Comparison of ENCODE assay signal across 13 cellular contexts in genomic region chr2:51324028-51324427, GRCh38.
DNase-seq lines count a peak whose midpoint lies in the region; ATAC-seq and TF ChIP-seq lines count a peak whose summit lies in the region.
"Had no signal": no experiment of that assay in that cellular context is flagged by ENCODE, and none has a peak within 500 bp of the region (broad histone marks: within the 10 kb centered on the region; RNA-seq: fewer than 3 reads in every experiment).

No MANE protein-coding gene starts in this region.

- H3F3A ChIP-seq in SK-N-SH (replicated peaks; ENCODE audit: insufficient read depth) = no peaks in the 10 kb centered on the region
- no peaks in the 10 kb centered on the region for H3F3A ChIP-seq in GM23248 (ENCODE audit: insufficient read depth)

- TF ChIP-seq CTCF in SK-N-SH (IDR thresholded peaks at IDR 0.05) = no peak
- TF ChIP-seq CTCF in glutamatergic neuron (IDR thresholded peaks at IDR 0.05; ENCODE audit: partially characterized antibody, unreplicated experiment) = no peak

- H3K9me3 ChIP-seq in SK-N-SH (no peaks in the 10 kb centered on the region), GM23248 (ENCODE audit: low read depth) (no peaks in the 10 kb centered on the region)
- H3K9me3 ChIP-seq: BLaER1 treated with 17β-estradiol and CSF1 and Interleukin-3, amounts not matched to agents 10 nM and 100 nM had no signal

- H3K9ac ChIP-seq in SK-N-SH = no peak overlapping the region
- H3K9ac ChIP-seq in GM23248 = no peak overlapping the region
- H3K9ac ChIP-seq: BLaER1 treated with 17β-estradiol and CSF1 and Interleukin-3, amounts not matched to agents 10 nM and 100 nM had no signal

- H3K79me2 ChIP-seq in SK-N-SH (ENCODE audit: insufficient read depth) (no peaks in the 10 kb centered on the region), GM23248 (ENCODE audit: insufficient read depth) (no peaks in the 10 kb centered on the region)

- 11% methylated on average over 4 of the region's 4 CpGs for WGBS in SK-N-SH (ENCODE audit: low lambda C conversion rate)
- 4 to 10% methylated on average over 4 of the region's 4 CpGs for WGBS in GM23248 (ENCODE audit: low coverage in 1 of 2, low lambda C conversion rate in 2 of 2, missing lambda C conversion rate in 2 of 2), 2 experiments

- H3K4me1 Mint-ChIP-seq in glutamatergic neuron (ENCODE audit: low read depth, unreplicated experiment) = peaks cover 6% of the 10 kb centered on the region
- H3K4me1 Mint-ChIP-seq: CD4-positive, CD25-positive, alpha-beta regulatory T cell had no signal

- H3K36me3 ChIP-seq in SK-N-SH (replicated peaks in 1 of 2; ENCODE audit: control insufficient read depth in 1 of 2, insufficient read depth in 2 of 2, low read length in 1 of 2) = no peaks in the 10 kb centered on the region
- H3K36me3 ChIP-seq in GM23248 (ENCODE audit: low read depth) = no peaks in the 10 kb centered on the region
- H3K36me3 ChIP-seq: BLaER1 treated with 17β-estradiol and CSF1 and Interleukin-3, amounts not matched to agents 10 nM and 100 nM had no signal

- H2AFZ ChIP-seq in SK-N-SH (ENCODE audit: low read depth) (no peak overlapping the region), GM23248 (no peak overlapping the region)

- H3K27ac Mint-ChIP-seq in glutamatergic neuron (ENCODE audit: unreplicated experiment) = peak overlapping the region; percentile 20
- H3K27ac Mint-ChIP-seq: CD4-positive, CD25-positive, alpha-beta regulatory T cell had no signal

- no peaks in the 10 kb centered on the region for H3K27me3 ChIP-seq in SK-N-SH (ENCODE audit: insufficient read depth)
- H3K27me3 ChIP-seq in GM23248 (replicated peaks; ENCODE audit: insufficient read depth) = no peaks in the 10 kb centered on the region
- H3K27me3 ChIP-seq: BLaER1 treated with 17β-estradiol and CSF1 and Interleukin-3, amounts not matched to agents 10 nM and 100 nM had no signal

- H3K4me1 ChIP-seq in SK-N-SH (ENCODE audit: control insufficient read depth in 1 of 2, insufficient read depth in 2 of 2, low read depth in 1 of 2, low read length in 1 of 2) = no peaks in the 10 kb centered on the region
- no peaks in the 10 kb centered on the region for H3K4me1 ChIP-seq in GM23248 (ENCODE audit: insufficient read depth)

- no peaks in the 10 kb centered on the region for H3K9me3 Mint-ChIP-seq in glutamatergic neuron (ENCODE audit: unreplicated experiment)

- H3K27ac ChIP-seq in SK-N-SH (ENCODE audit: low read depth in 2 of 2, low read length in 1 of 2) = no peak overlapping the region
- H3K27ac ChIP-seq in GM23248 = no peak overlapping the region
- H3K27ac ChIP-seq: 22Rv1; BLaER1 treated with 17β-estradiol and CSF1 and Interleukin-3, amounts not matched to agents 10 nM and 100 nM had no signal

- no peaks in the 10 kb centered on the region for H4K20me1 ChIP-seq in SK-N-SH (ENCODE audit: insufficient read depth)
- no peaks in the 10 kb centered on the region for H4K20me1 ChIP-seq in GM23248 (ENCODE audit: insufficient read depth)
- H4K20me1 ChIP-seq: BLaER1 treated with 17β-estradiol and CSF1 and Interleukin-3, amounts not matched to agents 10 nM and 100 nM had no signal

- no peak for TF ChIP-seq EP300 in SK-N-SH (IDR thresholded peaks at IDR 0.05; ENCODE audit: borderline replicate concordance in 1 of 2, low read depth in 1 of 2, low read length in 1 of 2)

- no peak overlapping the region for H3K4me3 Mint-ChIP-seq in glutamatergic neuron (ENCODE audit: unreplicated experiment)
- H3K4me3 Mint-ChIP-seq: CD4-positive, CD25-positive, alpha-beta regulatory T cell had no signal

- no peak overlapping the region for H3K4me2 ChIP-seq in SK-N-SH
- H3K4me2 ChIP-seq in GM23248 (ENCODE audit: unreplicated experiment) = no peak overlapping the region
- H3K4me2 ChIP-seq: BLaER1 treated with 17β-estradiol and CSF1 and Interleukin-3, amounts not matched to agents 10 nM and 100 nM had no signal

- H3K27me3 Mint-ChIP-seq in glutamatergic neuron (ENCODE audit: unreplicated experiment) = no peaks in the 10 kb centered on the region
- H3K27me3 Mint-ChIP-seq: CD4-positive, CD25-positive, alpha-beta regulatory T cell had no signal

- H3K36me3 Mint-ChIP-seq in glutamatergic neuron (ENCODE audit: unreplicated experiment) = no peaks in the 10 kb centered on the region
- H3K36me3 Mint-ChIP-seq: CD4-positive, CD25-positive, alpha-beta regulatory T cell had no signal

- DNase-seq in SK-N-SH = peak; percentile 8
- peak; percentile 87 for DNase-seq in NCI-H2171 treated with DMSO at 0.1 percent for 48 hours (lab: John Stamatoyannopoulos, UW)
- no peak for DNase-seq in glutamatergic neuron
- DNase-seq in DMS153 (lab: John Stamatoyannopoulos, UW) = no peak
- no peak for DNase-seq in GM23248
- DNase-seq: CD4-positive, CD25-positive, alpha-beta regulatory T cell; KBM-7 had no signal

- POLR2A ChIA-PET in SK-N-SH (lab: Yijun Ruan, JAX) = no interaction called here

- H3K4me3 ChIP-seq in SK-N-SH (ENCODE audit: low read depth in 2 of 2, low read length in 1 of 2) (no peak overlapping the region), GM23248 (no peak overlapping the region)
- H3K4me3 ChIP-seq: BLaER1 treated with 17β-estradiol and CSF1 and Interleukin-3, amounts not matched to agents 10 nM and 100 nM; GM12878 had no signal

- in situ Hi-C loops in GM23248 (cut with MboI) = no loop called here

- CTCF ChIA-PET in SK-N-SH (lab: Yijun Ruan, JAX) = no interaction called here

- TF ChIP-seq RAD21 in SK-N-SH (IDR thresholded peaks at IDR 0.05; ENCODE audit: low read length) = no peak

- ATAC-seq in SK-N-SH treated with all-trans-retinoic acid at 6 μM for 48 hours = no peak
- no peak for ATAC-seq in HG02970 (IDR thresholded peaks at IDR 0.05; ENCODE audit: low FRiP score, unreplicated experiment)
- ATAC-seq: GM12878, HCT116 had no signal

- H3K9me2 ChIP-seq in SK-N-SH = no peaks in the 10 kb centered on the region
- H3K9me2 ChIP-seq in GM23248 (ENCODE audit: insufficient read depth) = no peaks in the 10 kb centered on the region

TF ChIP-seq in SK-N-SH, 30 proteins besides CTCF, POLR2A, EP300 and RAD21:
- TF ChIP-seq MEF2A (IDR thresholded peaks at IDR 0.05; ENCODE audit: borderline replicate concordance, low read depth) (no peak), IRF3 (IDR thresholded peaks at IDR 0.05; ENCODE audit: low read depth, low read length) (no peak), SMC3 (IDR thresholded peaks at IDR 0.05; ENCODE audit: low read depth, low read length) (no peak), GATA2 (CRISPR knock-in tag; IDR thresholded peaks at IDR 0.05) (no peak), SIN3A (IDR thresholded peaks at IDR 0.05; ENCODE audit: borderline replicate concordance, low read depth, low read length) (no peak)

TF ChIP-seq in SK-N-SH treated with all-trans-retinoic acid at 6 μM for 48 hours, 23 proteins besides CTCF, POLR2A, EP300 and RAD21:
- TF ChIP-seq CSRNP3 (CRISPR knock-in tag; IDR thresholded peaks at IDR 0.05) = no peak
- no peak for TF ChIP-seq ZFP30 (CRISPR knock-in tag; IDR thresholded peaks at IDR 0.05)

Comparison
In these comparisons a context has a peak if more than half of its experiments do, and no peak if none do; other contexts are left out.
1. DNase-seq: peak in SK-N-SH (single experiment) and NCI-H2171 treated with DMSO at 0.1 percent for 48 hours (single experiment); none in glutamatergic neuron (single experiment), DMS153 (single experiment) and GM23248 (single experiment).